Comparison of ENCODE assay signal across 30 cellular contexts in the genomic region with DNA sequence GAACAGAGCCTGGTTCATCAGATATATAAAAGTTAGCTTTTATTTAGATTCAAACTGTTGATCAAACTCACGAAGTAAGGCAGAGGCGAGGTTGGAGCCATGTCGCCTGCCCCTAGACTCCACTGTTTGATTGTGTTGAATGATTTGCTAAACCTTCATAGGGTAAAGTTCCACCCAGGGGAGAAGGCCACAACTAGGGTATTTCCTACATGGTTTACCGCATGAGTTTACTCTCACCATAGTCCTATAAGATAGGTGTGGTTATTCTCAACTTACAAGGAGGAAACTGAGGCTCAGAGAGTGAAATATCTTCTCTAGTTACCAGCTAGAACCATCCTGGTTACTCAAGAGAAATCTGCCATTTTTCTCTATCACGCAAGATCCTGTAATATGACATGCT. TPM values are rescaled to one million over a fixed set of nuclear protein-coding genes. Genes with fewer than 3 reads are reported as not detected.
"Had no signal": no experiment of that assay in that cellular context is flagged by ENCODE, and none has a peak within 500 bp of the region (broad histone marks: within the 10 kb centered on the region; RNA-seq: fewer than 3 reads in every experiment).

No MANE protein-coding gene starts in this region.

- H3K4me3 Mint-ChIP-seq: activated CD4-positive, alpha-beta T cell treated with anti-CD3 and anti-CD28 coated beads, Interleukin-2, amount 10 ng/mL, durations not matched to agents 24 days and 14 days; activated CD8-positive, alpha-beta memory T cell treated with anti-CD3 and anti-CD28 coated beads, Interleukin-2, amount 10 ng/mL, durations not matched to agents 7 days and 5 days; activated naive CD4-positive, alpha-beta T cell treated with anti-CD3 and anti-CD28 coated beads, Interleukin-2, amount 10 ng/mL, durations not matched to agents 7 days and 5 days; activated naive CD8-positive, alpha-beta T cell treated with anti-CD3 and anti-CD28 coated beads, Interleukin-2, amount 10 ng/mL, durations not matched to agents 7 days and 5 days; activated T-cell treated with anti-CD3 and anti-CD28 coated beads, Interleukin-2, amount 50 U/mL, for 24 hours; activated T-helper 1 cell treated with anti-CD3 and anti-CD28 coated beads, Interleukin-12 subunit alpha, Interleukin-12 subunit beta, Interleukin-2, Interleukin-4 antibody, amounts not matched to agents 30 ng/mL and 10 ng/mL and 1 ng/mL, durations not matched to agents 14 hours and 24 hours and 36 hours; T-helper 2 cell treated with Interferon-gamma antibody and Interleukin-4, amounts not matched to agents 5 μg/mL and 100 μg/mL, for 36 hours had no signal

- H3K4me2 ChIP-seq: SK-N-SH had no signal

- H3K9ac ChIP-seq: SK-N-SH had no signal

- H3K36me3 ChIP-seq: adrenal gland, Peyer's patch, SJCRH30, WERI-Rb-1 had no signal

- H3K36me3 Mint-ChIP-seq: activated CD8-positive, alpha-beta memory T cell treated with anti-CD3 and anti-CD28 coated beads, Interleukin-2, amount 10 ng/mL, durations not matched to agents 7 days and 5 days; activated naive CD4-positive, alpha-beta T cell treated with anti-CD3 and anti-CD28 coated beads, Interleukin-2, amount 10 ng/mL, durations not matched to agents 7 days and 5 days; activated naive CD8-positive, alpha-beta T cell treated with anti-CD3 and anti-CD28 coated beads, Interleukin-2, amount 10 ng/mL, durations not matched to agents 7 days and 5 days had no signal

- H3K4me3 ChIP-seq: adrenal gland, Peyer's patch, SJCRH30 had no signal

- DNase-seq: activated CD4-positive, alpha-beta T cell treated with anti-CD3 and anti-CD28 coated beads, Interleukin-2, amount 10 ng/mL, durations not matched to agents 24 days and 14 days; activated CD4-positive, alpha-beta T cell treated with anti-CD3 and anti-CD28 coated beads, Interleukin-2, amount 50 U/mL, for 48 hours; activated CD8-positive, alpha-beta memory T cell treated with anti-CD3 and anti-CD28 coated beads, Interleukin-2, amount 10 ng/mL, durations not matched to agents 7 days and 5 days; activated gamma-delta T cell treated with Interleukin-2 at 50 U/mL for 16 hours; activated naive CD4-positive, alpha-beta T cell treated with anti-CD3 and anti-CD28 coated beads, Interleukin-2, amount 10 ng/mL, durations not matched to agents 7 days and 5 days; activated naive CD8-positive, alpha-beta T cell treated with anti-CD3 and anti-CD28 coated beads, Interleukin-2, amount 10 ng/mL, durations not matched to agents 7 days and 5 days; activated T-cell treated with anti-CD3 and anti-CD28 coated beads, Interleukin-2, amount 50 U/mL, for 24 hours; adrenal gland; anterior cingulate cortex; cerebellar nuclear complex; NCI-H1092 treated with DMSO at 0.1 percent for 48 hours; NCI-H1417 treated with DMSO at 0.1 percent for 48 hours; NCI-H1694; NCI-H2029; NCI-H345; NCI-H510A; NCI-H526 treated with DMSO at 0.1 percent for 48 hours; NCI-H82; NK-92 treated with Interleukin-12 subunit alpha and Interleukin-12 subunit beta, amount 100 ng/mL, for 24 hours; Peyer's patch; Right ventricle myocardium superior; SJCRH30; SK-N-SH; SW 1271; WERI-Rb-1 had no signal

- H3K4me1 Mint-ChIP-seq: activated CD4-positive, alpha-beta T cell treated with anti-CD3 and anti-CD28 coated beads, Interleukin-2, amount 10 ng/mL, durations not matched to agents 24 days and 14 days; activated CD8-positive, alpha-beta memory T cell treated with anti-CD3 and anti-CD28 coated beads, Interleukin-2, amount 10 ng/mL, durations not matched to agents 7 days and 5 days; activated naive CD4-positive, alpha-beta T cell treated with anti-CD3 and anti-CD28 coated beads, Interleukin-2, amount 10 ng/mL, durations not matched to agents 7 days and 5 days; activated naive CD8-positive, alpha-beta T cell treated with anti-CD3 and anti-CD28 coated beads, Interleukin-2, amount 10 ng/mL, durations not matched to agents 7 days and 5 days had no signal

- H3K27ac ChIP-seq: adrenal gland, Peyer's patch, RWPE1, SJCRH30, WERI-Rb-1 had no signal

- H3K27me3 ChIP-seq: adrenal gland, Peyer's patch, SJCRH30 had no signal

- H3K27ac Mint-ChIP-seq: activated CD4-positive, alpha-beta T cell treated with anti-CD3 and anti-CD28 coated beads, Interleukin-2, amount 10 ng/mL, durations not matched to agents 24 days and 14 days; activated CD8-positive, alpha-beta memory T cell treated with anti-CD3 and anti-CD28 coated beads, Interleukin-2, amount 10 ng/mL, durations not matched to agents 7 days and 5 days; activated naive CD4-positive, alpha-beta T cell treated with anti-CD3 and anti-CD28 coated beads, Interleukin-2, amount 10 ng/mL, durations not matched to agents 7 days and 5 days; activated naive CD8-positive, alpha-beta T cell treated with anti-CD3 and anti-CD28 coated beads, Interleukin-2, amount 10 ng/mL, durations not matched to agents 7 days and 5 days; activated T-cell treated with anti-CD3 and anti-CD28 coated beads, Interleukin-2, amount 50 U/mL, for 24 hours; activated T-helper 1 cell treated with anti-CD3 and anti-CD28 coated beads, Interleukin-12 subunit alpha, Interleukin-12 subunit beta, Interleukin-2, Interleukin-4 antibody, amounts not matched to agents 30 ng/mL and 10 ng/mL and 1 ng/mL, durations not matched to agents 14 hours and 24 hours and 36 hours; T-helper 2 cell treated with Interferon-gamma antibody and Interleukin-4, amounts not matched to agents 5 μg/mL and 100 μg/mL, for 36 hours had no signal

- ATAC-seq: activated CD4-positive, CD25-positive, alpha-beta regulatory T cell treated with anti-CD3 and anti-CD28 coated beads, Interleukin-2, amount 50 U/mL, for 24 hours; activated CD8-positive, alpha-beta memory T cell treated with anti-CD3 and anti-CD28 coated beads, Interleukin-2, amount 10 ng/mL, durations not matched to agents 7 days and 5 days had no signal

- H3K9me3 ChIP-seq: adrenal gland, Peyer's patch, SJCRH30, SK-N-SH had no signal

- H3K9me3 Mint-ChIP-seq: activated CD4-positive, alpha-beta T cell treated with anti-CD3 and anti-CD28 coated beads, Interleukin-2, amount 10 ng/mL, durations not matched to agents 24 days and 14 days; activated naive CD4-positive, alpha-beta T cell treated with anti-CD3 and anti-CD28 coated beads, Interleukin-2, amount 10 ng/mL, durations not matched to agents 7 days and 5 days; activated naive CD8-positive, alpha-beta T cell treated with anti-CD3 and anti-CD28 coated beads, Interleukin-2, amount 10 ng/mL, durations not matched to agents 7 days and 5 days; activated T-cell treated with anti-CD3 and anti-CD28 coated beads, Interleukin-2, amount 50 U/mL, for 24 hours; activated T-helper 1 cell treated with anti-CD3 and anti-CD28 coated beads, Interleukin-12 subunit alpha, Interleukin-12 subunit beta, Interleukin-2, Interleukin-4 antibody, amounts not matched to agents 30 ng/mL and 10 ng/mL and 1 ng/mL, durations not matched to agents 14 hours and 24 hours and 36 hours; T-helper 2 cell treated with Interferon-gamma antibody and Interleukin-4, amounts not matched to agents 5 μg/mL and 100 μg/mL, for 36 hours had no signal

- H3K4me1 ChIP-seq: adrenal gland, Peyer's patch, SJCRH30 had no signal

RNA-seq across cellular contexts. Expression of gene ARHGAP22, which starts 31.8 kb away (rescaled TPM):
- total RNA-seq: activated CD4-positive, alpha-beta T cell treated with anti-CD3 and anti-CD28 coated beads, Interleukin-2, amount 10 ng/mL, durations not matched to agents 24 days and 14 days; activated CD8-positive, alpha-beta memory T cell treated with anti-CD3 and anti-CD28 coated beads, Interleukin-2, amount 10 ng/mL, durations not matched to agents 7 days and 5 days; SJCRH30; T-helper 1 cell treated with Interleukin-12 subunit alpha and Interleukin-12 subunit beta and Interleukin-4 antibody, amounts not matched to agents 30 ng/mL and 1 ng/mL, for 36 hours had no signal
